Comparison of ENCODE assay signal across 7 cellular contexts in genomic region chr1:121075252-121075651, GRCh38.
DNase-seq lines count a peak whose midpoint lies in the region; ATAC-seq, FAIRE-seq and TF ChIP-seq lines count a peak whose summit lies in the region.
"Not testable (repeated sequence)": the region's sequence is repeated elsewhere in the genome, so short reads cannot be mapped to it uniquely, and the experiment has no call there.

No MANE protein-coding gene starts in this region.

- intact Hi-C loops in PC-3 (cut with micrococcal nuclease); activated CD4-positive, alpha-beta T cell treated with anti-CD3 and anti-CD28 coated beads for 36 hours (cut with DNase I, micrococcal nuclease); left lung (cut with DNase I): not testable (repeated sequence)

- H3K9ac ChIP-seq in PC-3 (ENCODE audit: low read length) = not testable (repeated sequence)

- not testable (repeated sequence) for BruUV-seq in PC-3 (replicated peaks; lab: Mats Ljungman, UMichigan)

- not testable (repeated sequence) for H3F3A ChIP-seq in PC-3 (ENCODE audit: low read length, unreplicated experiment)

- not testable (repeated sequence) for H3K27ac ChIP-seq in A549; PC-3 (ENCODE audit: low read length); left lung

- not testable (repeated sequence) for H3K27me3 ChIP-seq in PC-3 (ENCODE audit: low read length); left lung

- POLR2A ChIA-PET in A549 (lab: Yijun Ruan, JAX); PC-3 (lab: Charles Lee; ENCODE audit: unreplicated experiment); activated CD4-positive, alpha-beta T cell treated with anti-CD3 and anti-CD28 coated beads for 36 hours (lab: Charles Lee): not testable (repeated sequence)

- H3K27ac Mint-ChIP-seq in activated CD4-positive, alpha-beta T cell treated with anti-CD3 and anti-CD28 coated beads for 36 hours; activated naive CD4-positive, alpha-beta T cell treated with anti-CD3 and anti-CD28 coated beads, Interleukin-2, amount 50 U/mL, for 72 hours; stimulated activated naive CD8-positive, alpha-beta T cell treated with anti-CD3 and anti-CD28 coated beads, Interleukin-15, amount 100 ng/mL, for 72 hours: not testable (repeated sequence)

- not testable (repeated sequence) for H3K4me1 ChIP-seq in A549; PC-3 (ENCODE audit: insufficient read depth, low read length); left lung

- not testable (repeated sequence) for H2AFZ ChIP-seq in PC-3 (ENCODE audit: low read length)

- H3K36me3 ChIP-seq in PC-3 (ENCODE audit: low read depth, low read length); left lung: not testable (repeated sequence)

- not testable (repeated sequence) for H3K36me3 Mint-ChIP-seq in activated CD4-positive, alpha-beta T cell treated with anti-CD3 and anti-CD28 coated beads for 36 hours (ENCODE audit: low read depth); activated naive CD4-positive, alpha-beta T cell treated with anti-CD3 and anti-CD28 coated beads, Interleukin-2, amount 50 U/mL, for 72 hours

- not testable (repeated sequence) for H3K27me3 Mint-ChIP-seq in activated CD4-positive, alpha-beta T cell treated with anti-CD3 and anti-CD28 coated beads for 36 hours; stimulated activated naive CD8-positive, alpha-beta T cell treated with anti-CD3 and anti-CD28 coated beads, Interleukin-15, amount 100 ng/mL, for 72 hours

- not testable (repeated sequence) for FAIRE-seq in A549 (lab: Jason Lieb, UNC)

- H3K4me3 Mint-ChIP-seq in activated CD4-positive, alpha-beta T cell treated with anti-CD3 and anti-CD28 coated beads for 36 hours; stimulated activated naive CD8-positive, alpha-beta T cell treated with anti-CD3 and anti-CD28 coated beads, Interleukin-15, amount 100 ng/mL, for 72 hours: not testable (repeated sequence)

- DNase-seq in A549 (ENCODE audit: low read depth in 1 of 2, low spot score in 1 of 2); activated CD4-positive, alpha-beta T cell treated with anti-CD3 and anti-CD28 coated beads for 36 hours; activated naive CD4-positive, alpha-beta T cell treated with anti-CD3 and anti-CD28 coated beads, Interleukin-2, amount 50 U/mL, for 72 hours (ENCODE audit: low spot score in 2 of 2); left lung; stimulated activated naive CD8-positive, alpha-beta T cell treated with anti-CD3 and anti-CD28 coated beads, Interleukin-15, amount 100 ng/mL, for 72 hours: not testable (repeated sequence)
- DNase-seq in HT1080 (ENCODE audit: low read depth) (peak; percentile 28), PC-3 (peak; percentile 7)

- not testable (repeated sequence) for H3K4me2 ChIP-seq in A549; PC-3 (ENCODE audit: low read length)

- WGBS in A549 (ENCODE audit: missing lambda C conversion rate) = 35% methylated on average over 2 of the region's 3 CpGs

- not testable (repeated sequence) for TF ChIP-seq POLR2A in A549 (IDR thresholded peaks at IDR 0.05; ENCODE audit: low read length)

- CTCF ChIA-PET in A549 (lab: Yijun Ruan, JAX); PC-3 (lab: Charles Lee); activated CD4-positive, alpha-beta T cell treated with anti-CD3 and anti-CD28 coated beads for 36 hours (lab: Charles Lee): not testable (repeated sequence)

- peaks cover 10% of the 10 kb centered on the region for H3K4me1 Mint-ChIP-seq in activated CD4-positive, alpha-beta T cell treated with anti-CD3 and anti-CD28 coated beads for 36 hours
- peaks cover 18% of the 10 kb centered on the region for H3K4me1 Mint-ChIP-seq in stimulated activated naive CD8-positive, alpha-beta T cell treated with anti-CD3 and anti-CD28 coated beads, Interleukin-15, amount 100 ng/mL, for 72 hours

- H3K9me3 ChIP-seq in A549; PC-3 (ENCODE audit: low read length); left lung: not testable (repeated sequence)

- not testable (repeated sequence) for H3K9me3 Mint-ChIP-seq in activated CD4-positive, alpha-beta T cell treated with anti-CD3 and anti-CD28 coated beads for 36 hours (ENCODE audit: low read depth); activated naive CD4-positive, alpha-beta T cell treated with anti-CD3 and anti-CD28 coated beads, Interleukin-2, amount 50 U/mL, for 72 hours; stimulated activated naive CD8-positive, alpha-beta T cell treated with anti-CD3 and anti-CD28 coated beads, Interleukin-15, amount 100 ng/mL, for 72 hours

- TF ChIP-seq CTCF in A549 (IDR thresholded peaks at IDR 0.05); PC-3 (conservative IDR thresholded peaks at IDR 0.05; ENCODE audit: low read depth, low read length); left lung (IDR thresholded peaks at IDR 0.05): not testable (repeated sequence)

- TF ChIP-seq RAD21 in A549 (conservative IDR thresholded peaks at IDR 0.05 in 1 of 2, IDR thresholded peaks at IDR 0.05 in 1 of 2) = not testable (repeated sequence)

- not testable (repeated sequence) for H3K79me2 ChIP-seq in PC-3 (ENCODE audit: low read length)

- H3K9me2 ChIP-seq in PC-3 (replicated peaks; ENCODE audit: low read length) = not testable (repeated sequence)

- not testable (repeated sequence) for H4K20me1 ChIP-seq in PC-3 (ENCODE audit: low read length)

- H3K4me3 ChIP-seq in A549; PC-3 (ENCODE audit: low read length); left lung: not testable (repeated sequence)

- TF ChIP-seq EP300 in A549 (IDR thresholded peaks at IDR 0.05) = not testable (repeated sequence)

- ATAC-seq in A549 (peak; percentile 47 to 56; a peak in 5 of 6 replicates), PC-3 (peak; percentile 96), left lung (peak; percentile 30)
- ATAC-seq in activated CD4-positive, alpha-beta T cell treated with anti-CD3 and anti-CD28 coated beads for 36 hours = peak; percentile 32
- ATAC-seq in activated naive CD4-positive, alpha-beta T cell treated with anti-CD3 and anti-CD28 coated beads, Interleukin-2, amount 50 U/mL, for 72 hours = peak; percentile 40 to 52
- ATAC-seq in stimulated activated naive CD8-positive, alpha-beta T cell treated with anti-CD3 and anti-CD28 coated beads, Interleukin-15, amount 100 ng/mL, for 72 hours = peak; percentile 14

Comparison
In these comparisons a context has a peak if more than half of its experiments do, and no peak if none do; other contexts are left out.
1. ATAC-seq: peak in every context shown above with its lines; median percentile 96 in PC-3; 52 in A549; 46 in activated naive CD4-positive, alpha-beta T cell treated with anti-CD3 and anti-CD28 coated beads, Interleukin-2, amount 50 U/mL, for 72 hours; 32 in activated CD4-positive, alpha-beta T cell treated with anti-CD3 and anti-CD28 coated beads for 36 hours; 30 in left lung; 14 in stimulated activated naive CD8-positive, alpha-beta T cell treated with anti-CD3 and anti-CD28 coated beads, Interleukin-15, amount 100 ng/mL, for 72 hours.